In genomic region chr7:150781016-150781415, GRCh38 we compare ENCODE assay signal across 23 cellular contexts. TPM values are rescaled to one million over a fixed set of nuclear protein-coding genes. Genes with fewer than 3 reads are reported as not detected.
DNase-seq lines count a peak whose midpoint lies in the region; ATAC-seq and TF ChIP-seq lines count a peak whose summit lies in the region.
"Had no signal": no experiment of that assay in that cellular context is flagged by ENCODE, and none has a peak within 500 bp of the region (broad histone marks: within the 10 kb centered on the region; RNA-seq: fewer than 3 reads in every experiment).

No MANE protein-coding gene starts in this region.

- 13% methylated on average over 3 of the region's 3 CpGs for WGBS in liver
- 30 to 42% methylated on average over 2 to 3 of the region's 3 CpGs for WGBS in transverse colon (ENCODE audit: low coverage in 1 of 2), 2 donors

- no peak for TF ChIP-seq POLR2A in transverse colon (IDR thresholded peaks at IDR 0.05)

- H3K36me3 ChIP-seq in liver (ENCODE audit: control insufficient read depth in 4 of 4, insufficient read depth in 3 of 4, low read depth in 1 of 4, low read length in 3 of 4) (no peaks in the 10 kb centered on the region), transverse colon (no peaks in the 10 kb centered on the region)
- H3K36me3 ChIP-seq: heart right ventricle, uterus had no signal

- H3K4me1 ChIP-seq in liver (ENCODE audit: control insufficient read depth in 4 of 4, insufficient read depth in 4 of 4, low read length in 3 of 4): peaks cover 9 to 56% (median 43%) of the 10 kb centered on the region in 4 donors
- peaks cover 14 to 63% (median 30%) of the 10 kb centered on the region in 4 donors for H3K4me1 ChIP-seq in transverse colon

- no peak for DNase-seq in Right ventricle myocardium superior
- no peak for DNase-seq in Right ventricle myocardium inferior (ENCODE audit: missing footprints)
- DNase-seq in amniotic epithelial cell (ENCODE audit: low read depth): peak; percentile 54
- DNase-seq in transverse colon: no peak
- no peak for DNase-seq in middle frontal gyrus (ENCODE audit: extremely low spot score, low spot score)
- no peak for DNase-seq in activated naive CD4-positive, alpha-beta T cell (lab: John Stamatoyannopoulos, UW)
- DNase-seq: activated CD8-positive, alpha-beta memory T cell treated with anti-CD3 and anti-CD28 coated beads, Interleukin-2, amount 50 U/mL, for 48 hours; activated naive CD8-positive, alpha-beta T cell treated with anti-CD3 and anti-CD28 coated beads for 36 hours; Calu3; GOT3; heart right ventricle; kidney glomerular epithelial cell; NCI-H1417 treated with DMSO at 0.1 percent for 48 hours; NCI-H510A; retina; T-helper 1 cell; uterus had no signal

- in situ Hi-C loops in transverse colon (cut with MboI; ENCODE audit: low pct_ligation_motif_present in 1 of 4, low pct_unique_long_range_greater_than_20kb in 1 of 4, low sequenced_read_pairs in 3 of 4): loop anchor here in 2 of 4 donors (10.0 to 25.0 kb wide), 2 partner anchors 74 to 206 kb away; partner anchors contain the start of genes KCNH2 (in 2 of the 2), NOS3 (in 2 of the 2) and AOC1 (in 1 of the 2)

- ATAC-seq in Right ventricle myocardium superior (ENCODE audit: poor library complexity) (peak; percentile 28), Right ventricle myocardium inferior (no peak), esophagus mucosa (no peak)
- ATAC-seq: A549; heart right ventricle; stimulated activated effector memory CD8-positive, alpha-beta T cell treated with anti-CD3 and anti-CD28 coated beads, Interleukin-12 subunit alpha, Interleukin-12 subunit beta, amount 100 ng/mL, for 72 hours had no signal

- no peak overlapping the region for H3K9ac ChIP-seq in liver (ENCODE audit: low read depth in 1 of 2, low read length in 2 of 2)

- H3K27ac ChIP-seq in liver (ENCODE audit: low read depth in 1 of 2, low read length in 2 of 2) (peak overlapping the region; percentile 29 to 81), transverse colon (peak overlapping the region; percentile 64 to 86 (median 78))
- H3K27ac ChIP-seq: A549 had no signal

- no peak for TF ChIP-seq RAD21 in liver (IDR thresholded peaks at IDR 0.05)

- H3K4me3 ChIP-seq in liver (ENCODE audit: low read depth in 1 of 3, low read length in 3 of 3) (no peak overlapping the region), transverse colon (no peak overlapping the region)
- H3K4me3 ChIP-seq: A549, heart right ventricle, uterus had no signal

- intact Hi-C loops in Right ventricle myocardium superior (cut with DNase I): no loop called here
- intact Hi-C loops in Right ventricle myocardium inferior (cut with DNase I): loop anchor here (5.0 kb wide), 1 partner anchor 206 kb away; no protein-coding TSS in a partner anchor
- intact Hi-C loops in transverse colon (cut with DNase I; ENCODE audit: low total_unique reads): loop anchor here (5.0 to 10.0 kb wide), 2 partner anchors 94 to 206 kb away; no protein-coding TSS in a partner anchor

- no peaks in the 10 kb centered on the region for H3K9me3 ChIP-seq in liver (ENCODE audit: control insufficient read depth in 4 of 4, low read length in 3 of 4)
- no peaks in the 10 kb centered on the region for H3K9me3 ChIP-seq in transverse colon
- H3K9me3 ChIP-seq: A549, heart right ventricle, uterus had no signal

- no peak for TF ChIP-seq EP300 in transverse colon (IDR thresholded peaks at IDR 0.05; ENCODE audit: low read depth)

- no peak for TF ChIP-seq CTCF in liver (IDR thresholded peaks at IDR 0.05; ENCODE audit: low read depth, low read length, missing input control)
- no peak for TF ChIP-seq CTCF in transverse colon (IDR thresholded peaks at IDR 0.05)

- H3K27me3 ChIP-seq in liver (ENCODE audit: control insufficient read depth in 4 of 4, insufficient read depth in 4 of 4, low read length in 3 of 4): no peaks in the 10 kb centered on the region
- no peaks in the 10 kb centered on the region for H3K27me3 ChIP-seq in transverse colon
- H3K27me3 ChIP-seq: heart right ventricle, uterus had no signal

TF ChIP-seq in liver, 16 proteins besides CTCF, POLR2A, EP300 and RAD21:
- TF ChIP-seq REST (IDR thresholded peaks at IDR 0.05): no peak
- TF ChIP-seq HNF4G (IDR thresholded peaks at IDR 0.05): no peak
- no peak for TF ChIP-seq ATF3 (IDR thresholded peaks at IDR 0.05)
- TF ChIP-seq SP1 (IDR thresholded peaks at IDR 0.05): peak; percentile 26
- no peak for TF ChIP-seq TAF1 (conservative IDR thresholded peaks at IDR 0.05)
- peak in 1 of 2 donors; percentile 15 for TF ChIP-seq HNF4A (conservative IDR thresholded peaks at IDR 0.05)
- TF ChIP-seq, protein P1, sequence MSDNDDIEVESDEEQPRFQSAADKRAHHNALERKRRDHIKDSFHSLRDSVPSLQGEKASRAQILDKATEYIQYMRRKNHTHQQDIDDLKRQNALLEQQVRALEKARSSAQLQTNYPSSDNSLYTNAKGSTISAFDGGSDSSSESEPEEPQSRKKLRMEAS (IDR thresholded peaks at IDR 0.05): peak; percentile 16
- TF ChIP-seq RXRA (IDR thresholded peaks at IDR 0.05): peak in 1 of 2 donors; percentile 7
- TF ChIP-seq FOXA2 (IDR thresholded peaks at IDR 0.05): no peak

RNA-seq across cellular contexts. Expression of gene TMEM176B, which starts 19.1 kb away (rescaled TPM):
- total RNA-seq in Right ventricle myocardium superior (33.4 TPM), Right ventricle myocardium inferior (43.1 TPM), liver (1,000 to 10,000 TPM in 1 of 2 donors, 100 to 1,000 TPM in 1; 382 to 1,041 TPM), transverse colon (100 to 1,000 TPM in 3 of 4 donors, 10 to 100 TPM in 1; 30.4 to 369 (median 224) TPM), esophagus mucosa (4.2 TPM)
- 1,000 to 10,000 TPM in 1 of 2 donors, 100 to 1,000 TPM in 1; 957 to 1,317 TPM for polyA plus RNA-seq in liver
- total RNA-seq: activated naive CD8-positive, alpha-beta T cell treated with anti-CD3 and anti-CD28 coated beads for 36 hours; endothelial cell of umbilical vein had no signal

RNA-seq across cellular contexts. Expression of gene TMEM176A, which starts 19.6 kb away (rescaled TPM):
- total RNA-seq in Right ventricle myocardium superior (27.1 TPM), Right ventricle myocardium inferior (31.1 TPM), liver (100 to 1,000 TPM; 346 to 404 TPM), transverse colon (100 to 1,000 TPM in 3 of 4 donors, 10 to 100 TPM in 1; 44.6 to 210 (median 171) TPM), esophagus mucosa (2.6 TPM)
- polyA plus RNA-seq in liver: 100 to 1,000 TPM; 675 to 703 TPM
- total RNA-seq: activated naive CD8-positive, alpha-beta T cell treated with anti-CD3 and anti-CD28 coated beads for 36 hours; endothelial cell of umbilical vein had no signal
- polyA plus RNA-seq: endothelial cell of umbilical vein, neural cell had no signal

RNA-seq across cellular contexts. Expression of gene GIMAP5, which starts 43.8 kb away (rescaled TPM):
- total RNA-seq in Right ventricle myocardium superior (8.5 TPM), Right ventricle myocardium inferior (9.0 TPM), liver (10 to 100 TPM; 11.1 to 20.6 TPM), transverse colon (10 to 100 TPM in 2 of 4 donors, 1 to 10 TPM in 2; 2.6 to 15.7 (median 11.2) TPM), esophagus mucosa (1.4 TPM)
- polyA plus RNA-seq in liver: 10 to 100 TPM in 1 of 2 donors, 1 to 10 TPM in 1; 9.7 to 13.0 TPM
- total RNA-seq: Calu3 had no signal
- polyA plus RNA-seq: A549, neural cell had no signal
